In the genomic region with DNA sequence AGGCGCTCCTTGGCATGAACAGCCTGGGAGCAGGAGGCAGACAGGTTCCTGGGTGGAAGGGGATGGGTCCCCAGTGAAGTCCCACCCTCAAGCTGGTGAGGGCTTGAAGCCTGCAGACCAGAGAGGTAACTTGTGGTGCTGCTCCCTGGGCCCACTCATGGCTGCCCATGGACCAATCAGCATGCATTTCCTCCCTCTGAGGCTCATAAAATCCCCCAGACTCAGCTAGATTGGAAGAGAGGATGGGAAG, we compare ENCODE assay signal across 12 cellular contexts. TPM values are rescaled to one million over a fixed set of nuclear protein-coding genes. Genes with fewer than 3 reads are reported as not detected.
DNase-seq lines count a peak whose midpoint lies in the region; ATAC-seq, FAIRE-seq and TF ChIP-seq lines count a peak whose summit lies in the region.
"Had no signal": no experiment of that assay in that cellular context is flagged by ENCODE, and none has a peak within 500 bp of the region (broad histone marks: within the 10 kb centered on the region; RNA-seq: fewer than 3 reads in every experiment).

No MANE protein-coding gene starts in this region.

- no peaks in the 10 kb centered on the region for H3K27me3 ChIP-seq in adipocyte (replicated peaks; ENCODE audit: control insufficient read depth, insufficient read depth, low read length)
- H3K27me3 ChIP-seq in iPS-18a (ENCODE audit: control insufficient read depth, insufficient read depth, low read length): no peaks in the 10 kb centered on the region
- no peaks in the 10 kb centered on the region for H3K27me3 ChIP-seq in prostate gland (replicated peaks; ENCODE audit: insufficient read depth)
- no peaks in the 10 kb centered on the region for H3K27me3 ChIP-seq in small intestine (ENCODE audit: control insufficient read depth in 2 of 2, insufficient read depth in 2 of 2, low read length in 2 of 2)

- no peaks in the 10 kb centered on the region for H3K9me3 ChIP-seq in adipocyte (ENCODE audit: control insufficient read depth, low read length)
- no peaks in the 10 kb centered on the region for H3K9me3 ChIP-seq in iPS-18a (ENCODE audit: control insufficient read depth, low read depth, low read length)
- no peaks in the 10 kb centered on the region for H3K9me3 ChIP-seq in prostate gland
- peaks cover 1% of the 10 kb centered on the region for H3K9me3 ChIP-seq in small intestine (ENCODE audit: control insufficient read depth, low read depth)

- TF ChIP-seq POLR2A in prostate gland (IDR thresholded peaks at IDR 0.05): no peak

- H3K4me1 ChIP-seq in adipocyte (ENCODE audit: control insufficient read depth, insufficient read depth, low read length) (peaks cover 10% of the 10 kb centered on the region), iPS-18a (ENCODE audit: control insufficient read depth, low read depth, low read length) (peaks cover 7% of the 10 kb centered on the region), prostate gland (replicated peaks) (peaks cover 5% of the 10 kb centered on the region), small intestine (ENCODE audit: control insufficient read depth in 2 of 2, insufficient read depth in 1 of 2, low read depth in 1 of 2, low read length in 1 of 2) (no peaks in the 10 kb centered on the region)

- H3K36me3 ChIP-seq in adipocyte (ENCODE audit: control insufficient read depth, insufficient read depth, low read length, severe bottlenecking) (peaks cover 18% of the 10 kb centered on the region), iPS-18a (ENCODE audit: control insufficient read depth, low read depth, low read length) (no peaks in the 10 kb centered on the region), prostate gland (no peaks in the 10 kb centered on the region), small intestine (ENCODE audit: control insufficient read depth in 2 of 2, insufficient read depth in 2 of 2, low read length in 2 of 2) (no peaks in the 10 kb centered on the region)

- H3K27ac ChIP-seq in iPS-18a (ENCODE audit: low read length) (no peak overlapping the region), prostate gland (peak overlapping the region; percentile 98 to 99), small intestine (ENCODE audit: low read depth in 1 of 2, low read length in 1 of 2) (peak overlapping the region in 1 of 2 donors; percentile 98)

- H3K36me3 Mint-ChIP-seq in CD14-positive monocyte: no peaks in the 10 kb centered on the region

- no peak overlapping the region for H3K27ac Mint-ChIP-seq in CD14-positive monocyte

- ATAC-seq in SK-N-SH treated with all-trans-retinoic acid at 6 μM for 48 hours: no peak
- ATAC-seq in GM18502 (IDR thresholded peaks at IDR 0.05; ENCODE audit: poor library complexity, unreplicated experiment): no peak

- 100% methylated on average over 1 of the region's 1 CpG for WGBS in prostate gland
- 77 to 96% (median 82%) methylated on average over 1 of the region's 1 CpG for WGBS in small intestine, 3 donors

- H3K4me3 Mint-ChIP-seq in CD14-positive monocyte: peak overlapping the region; percentile 84 to 85

- no peak for FAIRE-seq in small intestine (lab: Jason Lieb, UNC)

- peak overlapping the region; percentile 90 for H3K4me3 ChIP-seq in adipocyte (ENCODE audit: low read length)
- H3K4me3 ChIP-seq in iPS-18a (ENCODE audit: low read length): peak overlapping the region; percentile 56
- H3K4me3 ChIP-seq in prostate gland: peak overlapping the region; percentile 80 to 86
- peak overlapping the region in 1 of 2 donors; percentile 81 for H3K4me3 ChIP-seq in small intestine (ENCODE audit: low read depth in 1 of 2, low read length in 2 of 2)

- peaks cover 13% of the 10 kb centered on the region for H3K4me1 Mint-ChIP-seq in CD14-positive monocyte

- TF ChIP-seq CTCF in CD14-positive monocyte (IDR thresholded peaks at IDR 0.05) (no peak), prostate gland (IDR thresholded peaks at IDR 0.05) (no peak)

- intact Hi-C loops in CD14-positive monocyte (cut with micrococcal nuclease): loop anchor here in 1 of 2 donors (10.0 kb wide), 1 partner anchor 209 kb away; no protein-coding TSS in a partner anchor
- intact Hi-C loops in prostate gland (cut with DNase I): loop anchor here (5.0 kb wide), 1 partner anchor 42 kb away; no protein-coding TSS in a partner anchor

- H3K9ac ChIP-seq in adipocyte (ENCODE audit: low read length): peak overlapping the region; percentile 93
- H3K9ac ChIP-seq in iPS-18a (ENCODE audit: low read length): peak overlapping the region; percentile 51

- peaks cover 0 to 14% (median 3%) of the 10 kb centered on the region in 3 donors for H3K27me3 Mint-ChIP-seq in CD14-positive monocyte (ENCODE audit: low read depth in 3 of 3)

- peaks cover 0 to 8% (median 0%) of the 10 kb centered on the region in 7 donors for H3K9me3 Mint-ChIP-seq in CD14-positive monocyte

- DNase-seq in CD14-positive monocyte (ENCODE audit: low spot score) (no peak), adipocyte (ENCODE audit: low read depth) (no peak), prostate gland (ENCODE audit: low spot score) (no peak), small intestine (no peak)
- DNase-seq in activated CD4-positive, alpha-beta T cell treated with anti-CD3 and anti-CD28 coated beads for 4 hours: no peak
- DNase-seq: activated effector memory CD4-positive, alpha-beta T cell treated with Interleukin-2 at 50 U/mL for 16 hours; IMR-90 had no signal

TF ChIP-seq in SK-N-SH treated with all-trans-retinoic acid at 6 μM for 48 hours, 23 proteins besides CTCF, POLR2A, EP300 and RAD21:
- no peak for TF ChIP-seq ZC3H10 (CRISPR knock-in tag; IDR thresholded peaks at IDR 0.05)
TF ChIP-seq in SK-N-SH treated with all-trans-retinoic acid at 6 μM for 48 hours: peak in this region for 0.

RNA-seq across cellular contexts. Expression of a gene that starts 50.2 kb away (rescaled TPM):
- polyA plus RNA-seq in CD14-positive monocyte (1 to 10 TPM in 1 of 2 donors, not detected in 1; 1.2 TPM), small intestine (10 to 100 TPM in 2 of 3 donors, 1 to 10 TPM in 1; 4.7 to 93.5 (median 24.9) TPM)
- total RNA-seq in prostate gland: 100 to 1,000 TPM in 1 of 2 donors, 10 to 100 TPM in 1; 82.6 to 286 TPM
- total RNA-seq: NCI-H460; T-helper 2 cell treated with Interferon-gamma antibody and Interleukin-4, amounts not matched to agents 100 ng/mL and 5 ng/mL, for 36 hours had no signal
